In genomic region chr20:25669826-25670422, GRCh38 we compare ENCODE assay signal across 13 cellular contexts. TPM values are rescaled to one million over a fixed set of nuclear protein-coding genes. Genes with fewer than 3 reads are reported as not detected.
DNase-seq lines count a peak whose midpoint lies in the region; ATAC-seq and TF ChIP-seq lines count a peak whose summit lies in the region.
"Had no signal": no experiment of that assay in that cellular context is flagged by ENCODE, and none has a peak within 500 bp of the region (broad histone marks: within the 10 kb centered on the region; RNA-seq: fewer than 3 reads in every experiment).

No MANE protein-coding gene starts in this region.

- H3K4me1 Mint-ChIP-seq in activated naive CD8-positive, alpha-beta T cell treated with anti-CD3 and anti-CD28 coated beads, Interleukin-2, amount 50 U/mL, for 24 hours: no peaks in the 10 kb centered on the region

- H3K9me3 ChIP-seq in OCI-LY7 (ENCODE audit: low read length): no peaks in the 10 kb centered on the region

- H3K4me3 ChIP-seq in OCI-LY7 (ENCODE audit: low read depth, low read length, poor library complexity, severe bottlenecking): no peak overlapping the region
- H3K4me3 ChIP-seq in epithelial cell of proximal tubule (ENCODE audit: low read depth, low read length): no peak overlapping the region
- H3K4me3 ChIP-seq: dorsolateral prefrontal cortex had no signal

- H3K27ac ChIP-seq in OCI-LY7 (ENCODE audit: low read depth, low read length, poor library complexity, severe bottlenecking): no peak overlapping the region
- H3K27ac ChIP-seq: dorsolateral prefrontal cortex had no signal

- no TSS peak for BruUV-seq in OCI-LY7 (replicated peaks; lab: Mats Ljungman, UMichigan)

- POLR2A ChIA-PET in OCI-LY7 (lab: Charles Lee): interaction anchor here (0.7 kb wide), 1 partner anchor 15 kb away, joined by 3 read pairs; no protein-coding TSS in a partner anchor

- H3K36me3 ChIP-seq in OCI-LY7 (ENCODE audit: insufficient read depth, low read length): peaks cover 19% of the 10 kb centered on the region

- peaks cover 19% of the 10 kb centered on the region for H3K36me3 Mint-ChIP-seq in activated naive CD8-positive, alpha-beta T cell treated with anti-CD3 and anti-CD28 coated beads, Interleukin-2, amount 50 U/mL, for 24 hours (ENCODE audit: low read depth)

- CTCF ChIA-PET in OCI-LY7 (lab: Charles Lee; ENCODE audit: unreplicated experiment): no interaction called here

- peak; percentile 6 for DNase-seq in OCI-LY7 (ENCODE audit: low spot score)
- no peak for DNase-seq in epithelial cell of proximal tubule (ENCODE audit: low read depth)
- DNase-seq in omental fat pad (ENCODE audit: low spot score): no peak
- no peak for DNase-seq in activated naive CD8-positive, alpha-beta T cell treated with anti-CD3 and anti-CD28 coated beads, Interleukin-2, amount 50 U/mL, for 24 hours
- DNase-seq in SHP77 treated with DMSO at 0.1 percent for 48 hours (lab: John Stamatoyannopoulos, UW): no peak
- DNase-seq: activated T-cell treated with anti-CD3 and anti-CD28 coated beads, Interleukin-2, amount 50 U/mL, for 4 hours; dorsolateral prefrontal cortex; left colon; NCI-H2107 had no signal

- no peak overlapping the region for H2AFZ ChIP-seq in OCI-LY7 (ENCODE audit: low read length)

- no peaks in the 10 kb centered on the region for H4K20me1 ChIP-seq in OCI-LY7 (ENCODE audit: insufficient read depth, low read length)

- no peak overlapping the region for H3K4me2 ChIP-seq in OCI-LY7 (ENCODE audit: low read length)

- intact Hi-C loops in OCI-LY7 (cut with micrococcal nuclease; ENCODE audit: unreplicated experiment): no loop called here

- H3K79me2 ChIP-seq in OCI-LY7 (ENCODE audit: insufficient read depth, low read depth, low read length): no peaks in the 10 kb centered on the region

- H3K9me2 ChIP-seq in OCI-LY7 (ENCODE audit: insufficient read depth, low read length): no peaks in the 10 kb centered on the region

- H3K27ac Mint-ChIP-seq in activated naive CD8-positive, alpha-beta T cell treated with anti-CD3 and anti-CD28 coated beads, Interleukin-2, amount 50 U/mL, for 24 hours: no peak overlapping the region
- H3K27ac Mint-ChIP-seq: stimulated activated naive CD8-positive, alpha-beta T cell treated with anti-CD3 and anti-CD28 coated beads, Interleukin-15, Interleukin-2, amounts not matched to agents 100 ng/mL and 50 ng/mL, for 24 hours had no signal

- no peaks in the 10 kb centered on the region for H3K4me1 ChIP-seq in OCI-LY7 (ENCODE audit: insufficient read depth, low read length, poor library complexity, severe bottlenecking)

- H3K27me3 Mint-ChIP-seq in activated naive CD8-positive, alpha-beta T cell treated with anti-CD3 and anti-CD28 coated beads, Interleukin-2, amount 50 U/mL, for 24 hours: no peaks in the 10 kb centered on the region
- H3K27me3 Mint-ChIP-seq: stimulated activated naive CD8-positive, alpha-beta T cell treated with anti-CD3 and anti-CD28 coated beads, Interleukin-15, Interleukin-2, amounts not matched to agents 100 ng/mL and 50 ng/mL, for 24 hours had no signal

- 0 out of 2 replicates have a peak, but pooled peaks have one; percentile 2 for TF ChIP-seq CTCF in GM12874 (IDR thresholded peaks at IDR 0.05; ENCODE audit: insufficient read depth, low read depth, low read length)
- TF ChIP-seq CTCF in OCI-LY7 (conservative IDR thresholded peaks at IDR 0.05; ENCODE audit: low read length): 0 out of 2 replicates have a peak, but pooled peaks have one; percentile 20
- TF ChIP-seq CTCF in epithelial cell of proximal tubule (conservative IDR thresholded peaks at IDR 0.05; ENCODE audit: low read depth, low read length): peak; percentile 19
- TF ChIP-seq CTCF in omental fat pad (IDR thresholded peaks at IDR 0.05): no peak

- H3K4me3 Mint-ChIP-seq in activated naive CD8-positive, alpha-beta T cell treated with anti-CD3 and anti-CD28 coated beads, Interleukin-2, amount 50 U/mL, for 24 hours: no peak overlapping the region
- H3K4me3 Mint-ChIP-seq: activated T-cell treated with anti-CD3 and anti-CD28 coated beads, Interleukin-2, amount 50 U/mL, for 4 hours; stimulated activated naive CD8-positive, alpha-beta T cell treated with anti-CD3 and anti-CD28 coated beads, Interleukin-15, Interleukin-2, amounts not matched to agents 100 ng/mL and 50 ng/mL, for 24 hours had no signal

- H3K9me3 Mint-ChIP-seq in activated naive CD8-positive, alpha-beta T cell treated with anti-CD3 and anti-CD28 coated beads, Interleukin-2, amount 50 U/mL, for 24 hours: peaks cover 5% of the 10 kb centered on the region
- H3K9me3 Mint-ChIP-seq: activated T-cell treated with anti-CD3 and anti-CD28 coated beads, Interleukin-2, amount 50 U/mL, for 4 hours had no signal

- ATAC-seq in omental fat pad (ENCODE audit: low FRiP score) (peak; percentile 75), GM21825 (IDR thresholded peaks at IDR 0.05; ENCODE audit: unreplicated experiment) (no peak), HG03378 (IDR thresholded peaks at IDR 0.05; ENCODE audit: unreplicated experiment) (no peak)
- ATAC-seq in activated naive CD8-positive, alpha-beta T cell treated with anti-CD3 and anti-CD28 coated beads, Interleukin-2, amount 50 U/mL, for 24 hours: no peak
- ATAC-seq: activated T-cell treated with anti-CD3 and anti-CD28 coated beads, Interleukin-2, amount 50 U/mL, for 4 hours; left colon had no signal

RNA-seq across cellular contexts. Expression of gene ZNF337, which starts 26.7 kb away (rescaled TPM):
- 13.3 and 14.8 TPM in 2 replicates for total RNA-seq in OCI-LY7 (2014; rRNA removed; shearing (Covaris generic))
- total RNA-seq in OCI-LY7 (2022): 14.8 and 15.1 TPM in 2 replicates
- 6.1 and 8.0 TPM in 2 replicates for total RNA-seq in epithelial cell of proximal tubule
- total RNA-seq in omental fat pad: 10 to 100 TPM in 3 of 4 donors, 1 to 10 TPM in 1; 7.9 to 16.4 (median 13.6) TPM

RNA-seq across cellular contexts. Expression of gene NANP, which starts 46.1 kb away (rescaled TPM):
- total RNA-seq in OCI-LY7 (2014; rRNA removed; shearing (Covaris generic)): 1.0 and 1.2 TPM in 2 replicates
- 3.2 and 3.6 TPM in 2 replicates for total RNA-seq in OCI-LY7 (2022)
- 4.4 and 8.8 TPM in 2 replicates for total RNA-seq in epithelial cell of proximal tubule
- total RNA-seq in omental fat pad: 10 to 100 TPM in 1 of 4 donors, 1 to 10 TPM in 3; 3.5 to 10.6 (median 5.4) TPM

Comparison
In these comparisons a context has a peak if more than half of its experiments do, and no peak if none do; other contexts are left out.
1. CTCF ChIP-seq: peak in GM12874 (single experiment), OCI-LY7 (single experiment) and epithelial cell of proximal tubule (single experiment); none in omental fat pad (0 of 3).